ENCODE assay signal across 20 cellular contexts in genomic region chr11:134819026-134819425, GRCh38.
A peak's percentile ranks its signal among the peaks of the same experiment; 100 is the strongest.
DNase-seq lines count a peak whose midpoint lies in the region; ATAC-seq and TF ChIP-seq lines count a peak whose summit lies in the region.
"Had no signal": no experiment of that assay in that cellular context is flagged by ENCODE, and none has a peak within 500 bp of the region (broad histone marks: within the 10 kb centered on the region; RNA-seq: fewer than 3 reads in every experiment).

No MANE protein-coding gene starts in this region.

- peak overlapping the region; percentile 45 for H3K14ac ChIP-seq in trophoblast cell (ENCODE audit: low read length)

- peak overlapping the region; percentile 27 for H3K4me2 ChIP-seq in trophoblast cell (ENCODE audit: low read length)

- H2AFZ ChIP-seq in trophoblast cell (ENCODE audit: insufficient read depth, low read length, poor library complexity): no peak overlapping the region

- intact Hi-C loops in stomach (cut with DNase I; ENCODE audit: low total_unique reads): no loop called here

- no peaks in the 10 kb centered on the region for H3K27me3 ChIP-seq in endodermal cell (ENCODE audit: control insufficient read depth, insufficient read depth, low read length, poor library complexity, severe bottlenecking)
- H3K27me3 ChIP-seq in trophoblast cell (ENCODE audit: insufficient read depth, low read length): no peaks in the 10 kb centered on the region
- H3K27me3 ChIP-seq in stomach: peaks cover 0 to 42% (median 6%) of the 10 kb centered on the region in 3 donors
- H3K27me3 ChIP-seq: ascending aorta had no signal

- no peak overlapping the region for H3K23ac ChIP-seq in trophoblast cell (ENCODE audit: low read length)

- H3K36me3 Mint-ChIP-seq in endodermal cell (ENCODE audit: low read depth): no peaks in the 10 kb centered on the region
- no peaks in the 10 kb centered on the region for H3K36me3 Mint-ChIP-seq in stimulated activated memory B cell treated with anti-CD40 and anti-IgM and Interleukin-4, amounts not matched to agents 10 μg/mL and 1 μg/mL and 100 μg/mL, for 72 hours
- H3K36me3 Mint-ChIP-seq: activated naive CD4-positive, alpha-beta T cell treated with anti-CD3 and anti-CD28 coated beads, Interleukin-2, amount 10 ng/mL, durations not matched to agents 7 days and 5 days had no signal

- no peak overlapping the region for H3K4me3 ChIP-seq in endodermal cell (ENCODE audit: low read length)
- no peak overlapping the region for H3K4me3 ChIP-seq in trophoblast cell (ENCODE audit: low read depth, low read length)
- H3K4me3 ChIP-seq in stomach: no peak overlapping the region
- H3K4me3 ChIP-seq: ascending aorta, sigmoid colon had no signal

- no peak for TF ChIP-seq POLR2A in stomach (IDR thresholded peaks at IDR 0.05)

- peaks cover 3% of the 10 kb centered on the region for H3K79me2 ChIP-seq in trophoblast cell (ENCODE audit: control insufficient read depth, insufficient read depth, low read length, poor library complexity)

- no peak overlapping the region for H4K12ac ChIP-seq in trophoblast cell (ENCODE audit: low read depth, low read length)

- no peak overlapping the region for H2AK5ac ChIP-seq in trophoblast cell (ENCODE audit: low read length)

- peak overlapping the region; percentile 56 for H3K27ac Mint-ChIP-seq in endodermal cell
- H3K27ac Mint-ChIP-seq in stimulated activated memory B cell treated with anti-CD40 and anti-IgM and Interleukin-4, amounts not matched to agents 10 μg/mL and 1 μg/mL and 100 μg/mL, for 72 hours: no peak overlapping the region
- H3K27ac Mint-ChIP-seq: activated CD4-positive, alpha-beta T cell treated with anti-CD3 and anti-CD28 coated beads, Interleukin-2, amount 10 ng/mL, durations not matched to agents 7 days and 5 days; activated naive CD4-positive, alpha-beta T cell treated with anti-CD3 and anti-CD28 coated beads, Interleukin-2, amount 10 ng/mL, durations not matched to agents 7 days and 5 days; CD4-positive, alpha-beta T cell had no signal

- TF ChIP-seq CTCF in LNCAP (IDR thresholded peaks at IDR 0.05) (peak; percentile 28; the same call in 1 of the 2 replicates), endodermal cell (conservative IDR thresholded peaks at IDR 0.05) (peak; percentile 81), stomach (IDR thresholded peaks at IDR 0.05) (no peak)

- WGBS in endodermal cell (ENCODE audit: insufficient coverage in 1 of 2, insufficient read length in 1 of 2), 2 experiments: 53 to 59% methylated on average over 5 to 7 of the region's 7 CpGs
- no CpG with 5 or more reads among the region's 7 CpGs for WGBS in trophoblast cell (ENCODE audit: extremely low coverage, insufficient coverage, insufficient read length)
- 29 to 55% (median 40%) methylated on average over 7 of the region's 7 CpGs for WGBS in stomach, 5 donors

- H2BK120ac ChIP-seq in trophoblast cell (ENCODE audit: insufficient read depth, low read length, poor library complexity): peak overlapping the region; percentile 59

- H3K9me3 ChIP-seq in endodermal cell (ENCODE audit: control insufficient read depth, low read length): no peaks in the 10 kb centered on the region
- no peaks in the 10 kb centered on the region for H3K9me3 ChIP-seq in trophoblast cell (ENCODE audit: insufficient read depth, low read depth, low read length)
- no peaks in the 10 kb centered on the region for H3K9me3 ChIP-seq in stomach
- H3K9me3 ChIP-seq: ascending aorta, sigmoid colon had no signal

- peaks cover 14% of the 10 kb centered on the region for H3K79me1 ChIP-seq in trophoblast cell (ENCODE audit: low read length)

- H3K18ac ChIP-seq in trophoblast cell (ENCODE audit: low read length): peak overlapping the region; percentile 43

- no peaks in the 10 kb centered on the region for H3K27me3 Mint-ChIP-seq in endodermal cell (ENCODE audit: insufficient read depth)
- H3K27me3 Mint-ChIP-seq in stimulated activated memory B cell treated with anti-CD40 and anti-IgM and Interleukin-4, amounts not matched to agents 10 μg/mL and 1 μg/mL and 100 μg/mL, for 72 hours: peaks cover 23% of the 10 kb centered on the region

- H3K4me1 ChIP-seq in endodermal cell (ENCODE audit: control insufficient read depth, insufficient read depth, low read length) (peaks cover 10% of the 10 kb centered on the region), trophoblast cell (ENCODE audit: control insufficient read depth in 1 of 2, insufficient read depth in 2 of 2, low read length in 2 of 2) (peaks cover 12 to 22% of the 10 kb centered on the region in 2 experiments), stomach (no peaks in the 10 kb centered on the region)
- H3K4me1 ChIP-seq: ascending aorta, sigmoid colon had no signal

- H4K8ac ChIP-seq in trophoblast cell (ENCODE audit: low read depth, low read length): peak overlapping the region; percentile 62

- H3K4ac ChIP-seq in trophoblast cell (ENCODE audit: low read depth, low read length): peak overlapping the region; percentile 37

- H3K9ac ChIP-seq in endodermal cell (ENCODE audit: extremely low read depth, low read length, poor library complexity, severe bottlenecking): no peak overlapping the region
- H3K9ac ChIP-seq in trophoblast cell (ENCODE audit: low read length): no peak overlapping the region

- H3K36me3 ChIP-seq in endodermal cell (ENCODE audit: control insufficient read depth, insufficient read depth, low read length) (no peaks in the 10 kb centered on the region), trophoblast cell (ENCODE audit: control insufficient read depth in 1 of 2, insufficient read depth in 2 of 2, low read length in 2 of 2) (no peaks in the 10 kb centered on the region), stomach (no peaks in the 10 kb centered on the region)
- H3K36me3 ChIP-seq: ascending aorta, sigmoid colon had no signal

- no peak for ATAC-seq in stimulated activated memory B cell treated with anti-CD40 and anti-IgM and Interleukin-4, amounts not matched to agents 10 μg/mL and 1 μg/mL and 100 μg/mL, for 72 hours

- no peaks in the 10 kb centered on the region for H3K9me3 Mint-ChIP-seq in endodermal cell
- H3K9me3 Mint-ChIP-seq in stimulated activated memory B cell treated with anti-CD40 and anti-IgM and Interleukin-4, amounts not matched to agents 10 μg/mL and 1 μg/mL and 100 μg/mL, for 72 hours: no peaks in the 10 kb centered on the region
- H3K9me3 Mint-ChIP-seq: activated CD4-positive, alpha-beta T cell treated with anti-CD3 and anti-CD28 coated beads, Interleukin-2, amount 10 ng/mL, durations not matched to agents 7 days and 5 days; activated naive CD4-positive, alpha-beta T cell treated with anti-CD3 and anti-CD28 coated beads, Interleukin-2, amount 10 ng/mL, durations not matched to agents 7 days and 5 days; CD4-positive, alpha-beta T cell had no signal

- DNase-seq in DMS 273 (lab: John Stamatoyannopoulos, UW; ENCODE audit: unreplicated experiment) (peak; percentile 22), DMS 273 treated with DMSO at 0.1 percent for 48 hours (lab: John Stamatoyannopoulos, UW) (no peak), endodermal cell (peak; percentile 73), trophoblast cell (no peak), stomach (no peak)
- no peak for DNase-seq in activated T-cell treated with anti-CD3 and anti-CD28 coated beads, Interleukin-2, amount 50 U/mL, for 48 hours
- DNase-seq: 8988T; activated CD4-positive, alpha-beta T cell treated with anti-CD3 and anti-CD28 coated beads, Interleukin-2, amount 10 ng/mL, durations not matched to agents 7 days and 5 days; activated CD8-positive, alpha-beta memory T cell treated with anti-CD3 and anti-CD28 coated beads, Interleukin-2, amount 50 U/mL, for 48 hours; activated naive CD4-positive, alpha-beta T cell treated with anti-CD3 and anti-CD28 coated beads, Interleukin-2, amount 10 ng/mL, durations not matched to agents 7 days and 5 days; CD4-positive, alpha-beta T cell; DND-41; NCI-H2081 treated with DMSO at 0.1 percent for 48 hours; NCI-H69; sigmoid colon; stimulated activated CD4-positive, alpha-beta T cell treated with anti-CD3 and anti-CD28 coated beads, Interleukin-2, amount 100 ng/mL, for 24 hours; substantia nigra had no signal

- H3K27ac ChIP-seq in endodermal cell (ENCODE audit: low read depth, low read length): no peak overlapping the region
- H3K27ac ChIP-seq in trophoblast cell (ENCODE audit: low read depth, low read length): peak overlapping the region; percentile 81
- H3K27ac ChIP-seq in stomach: no peak overlapping the region
- H3K27ac ChIP-seq: ascending aorta, sigmoid colon had no signal

- H3K4me1 Mint-ChIP-seq in endodermal cell: peaks cover 39% of the 10 kb centered on the region
- H3K4me1 Mint-ChIP-seq in stimulated activated memory B cell treated with anti-CD40 and anti-IgM and Interleukin-4, amounts not matched to agents 10 μg/mL and 1 μg/mL and 100 μg/mL, for 72 hours: no peaks in the 10 kb centered on the region
- H3K4me1 Mint-ChIP-seq: activated CD4-positive, alpha-beta T cell treated with anti-CD3 and anti-CD28 coated beads, Interleukin-2, amount 10 ng/mL, durations not matched to agents 7 days and 5 days; activated naive CD4-positive, alpha-beta T cell treated with anti-CD3 and anti-CD28 coated beads, Interleukin-2, amount 10 ng/mL, durations not matched to agents 7 days and 5 days had no signal

- peak overlapping the region; percentile 83 for H4K91ac ChIP-seq in trophoblast cell (ENCODE audit: low read depth, low read length)

- H2BK12ac ChIP-seq in trophoblast cell (ENCODE audit: low read length): peak overlapping the region; percentile 97

- H2BK5ac ChIP-seq in trophoblast cell (ENCODE audit: low read depth, low read length, poor library complexity): peak overlapping the region; percentile 45

- TF ChIP-seq EP300 in stomach (IDR thresholded peaks at IDR 0.05): no peak

- no peak overlapping the region for H3K4me3 Mint-ChIP-seq in endodermal cell
- H3K4me3 Mint-ChIP-seq in stimulated activated memory B cell treated with anti-CD40 and anti-IgM and Interleukin-4, amounts not matched to agents 10 μg/mL and 1 μg/mL and 100 μg/mL, for 72 hours: no peak overlapping the region
- H3K4me3 Mint-ChIP-seq: activated CD4-positive, alpha-beta T cell treated with anti-CD3 and anti-CD28 coated beads, Interleukin-2, amount 10 ng/mL, durations not matched to agents 7 days and 5 days; activated naive CD4-positive, alpha-beta T cell treated with anti-CD3 and anti-CD28 coated beads, Interleukin-2, amount 10 ng/mL, durations not matched to agents 7 days and 5 days; CD4-positive, alpha-beta T cell had no signal

Comparison
In these comparisons a context has a peak if more than half of its experiments do, and no peak if none do; other contexts are left out.
1. DNase-seq: peak in DMS 273 (single experiment) and endodermal cell (single experiment); none in DMS 273 treated with DMSO at 0.1 percent for 48 hours (single experiment), trophoblast cell (0 of 2), activated T-cell treated with anti-CD3 and anti-CD28 coated beads, Interleukin-2, amount 50 U/mL, for 48 hours (0 of 2) and stomach (single experiment).
2. CTCF ChIP-seq: peak in LNCAP (single experiment) and endodermal cell (single experiment); none in stomach (0 of 7).